Comparison of ENCODE assay signal across 7 cellular contexts in the genomic region with DNA sequence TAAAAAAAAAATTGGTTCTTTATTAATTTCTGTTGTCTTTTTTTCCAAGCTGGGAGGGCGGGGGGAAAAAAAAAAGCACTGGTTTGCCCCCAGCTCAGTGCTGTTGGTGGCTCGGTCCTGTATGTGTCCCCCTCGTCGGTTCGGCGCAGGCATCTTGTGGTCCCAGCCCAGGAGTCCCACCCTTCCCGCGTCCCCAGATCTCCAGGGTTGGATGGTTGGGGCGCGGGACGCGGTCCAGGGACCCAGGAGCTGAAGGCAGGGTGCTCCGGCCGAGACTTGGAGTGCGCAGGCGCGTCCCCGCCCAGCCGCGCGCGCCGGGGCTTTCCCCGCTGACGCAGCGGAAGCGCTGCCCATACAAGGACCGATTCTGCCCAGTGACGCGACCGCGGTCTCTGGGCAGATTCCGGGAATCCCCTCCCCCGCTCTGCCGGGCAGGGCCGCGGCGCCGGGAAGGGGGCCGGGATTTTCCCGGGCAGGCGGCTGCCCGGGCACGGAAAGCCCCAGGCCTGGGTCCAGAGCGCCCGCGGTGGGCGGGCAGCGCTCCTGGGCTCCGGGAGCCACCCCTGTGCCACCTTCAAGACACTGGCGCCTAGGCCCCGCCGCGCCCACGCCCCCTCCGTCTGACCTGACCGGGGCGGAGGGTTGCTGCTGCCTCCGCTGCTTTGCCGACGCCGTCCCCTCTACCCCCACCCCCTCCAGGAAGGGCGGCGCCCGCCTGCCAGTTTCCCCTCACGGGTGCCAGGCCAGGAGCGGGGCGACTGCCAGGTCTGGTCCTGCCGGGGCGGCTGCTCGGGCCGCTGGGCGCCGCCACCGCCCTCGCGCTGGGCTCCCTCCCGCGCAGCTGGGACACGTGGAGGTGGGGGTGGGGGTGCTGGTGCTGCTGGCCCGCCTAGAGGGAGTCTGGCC. TPM values are rescaled to one million over a fixed set of nuclear protein-coding genes. Genes with fewer than 3 reads are reported as not detected.
A peak's percentile ranks its signal among the peaks of the same experiment; 100 is the strongest.
DNase-seq lines count a peak whose midpoint lies in the region; ATAC-seq, FAIRE-seq and TF ChIP-seq lines count a peak whose summit lies in the region.

No MANE protein-coding gene starts in this region.

- peak; percentile 86 for FAIRE-seq in GM18507 (lab: Jason Lieb, UNC)

- no peaks in the 10 kb centered on the region for H3K9me3 Mint-ChIP-seq in activated CD4-positive, alpha-beta T cell treated with anti-CD3 and anti-CD28 coated beads, Interleukin-2, amount 10 ng/mL, durations not matched to agents 24 days and 14 days

- H3K27me3 ChIP-seq in colonic mucosa, result no peaks in the 10 kb centered on the region

- H3K36me3 Mint-ChIP-seq in activated CD4-positive, alpha-beta T cell treated with anti-CD3 and anti-CD28 coated beads, Interleukin-2, amount 10 ng/mL, durations not matched to agents 24 days and 14 days (ENCODE audit: low read depth), result peaks cover 29% of the 10 kb centered on the region

- TF ChIP-seq CTCF in colonic mucosa (IDR thresholded peaks at IDR 0.05), result no peak

- intact Hi-C loops in activated CD4-positive, alpha-beta T cell treated with anti-CD3 and anti-CD28 coated beads, Interleukin-2, amount 10 ng/mL, durations not matched to agents 24 days and 14 days (cut with micrococcal nuclease), result loop anchor here (2.0 to 5.0 kb wide), 2 partner anchors 71 to 363 kb away; partner anchors contain the start of gene TNPO2
- intact Hi-C loops in colonic mucosa (cut with DNase I), result no loop called here

- peak overlapping the region; percentile 90 for H3K4me3 ChIP-seq in colonic mucosa

- peak overlapping the region; percentile 96 for H3K4me3 Mint-ChIP-seq in activated CD4-positive, alpha-beta T cell treated with anti-CD3 and anti-CD28 coated beads, Interleukin-2, amount 10 ng/mL, durations not matched to agents 24 days and 14 days

- peak overlapping the region; percentile 97 for H3K27ac Mint-ChIP-seq in activated CD4-positive, alpha-beta T cell treated with anti-CD3 and anti-CD28 coated beads, Interleukin-2, amount 10 ng/mL, durations not matched to agents 24 days and 14 days

- no peaks in the 10 kb centered on the region for H3K27me3 Mint-ChIP-seq in activated CD4-positive, alpha-beta T cell treated with anti-CD3 and anti-CD28 coated beads, Interleukin-2, amount 10 ng/mL, durations not matched to agents 24 days and 14 days

- H3K27ac ChIP-seq in colonic mucosa, result peak overlapping the region; percentile 100

- H3K36me3 ChIP-seq in colonic mucosa, result no peaks in the 10 kb centered on the region

- peak overlapping the region; percentile 95 to 97 for H3K9ac ChIP-seq in colonic mucosa (ENCODE audit: low read depth in 2 of 2, low read length in 2 of 2)

- peaks cover 40% of the 10 kb centered on the region for H3K4me1 Mint-ChIP-seq in activated CD4-positive, alpha-beta T cell treated with anti-CD3 and anti-CD28 coated beads, Interleukin-2, amount 10 ng/mL, durations not matched to agents 24 days and 14 days

- H3K4me1 ChIP-seq in colonic mucosa, result peaks cover 16% of the 10 kb centered on the region

- DNase-seq in GM18507 (ENCODE audit: extremely low spot score, insufficient read length, low read depth) (peak; percentile 89), NCI-H446 treated with DMSO at 0.1 percent for 48 hours (lab: John Stamatoyannopoulos, UW) (peak; percentile 86), colonic mucosa (peak; percentile 95), left kidney (ENCODE audit: low read depth, low spot score) (peak; percentile 97)
- peak; percentile 98 for DNase-seq in activated CD4-positive, alpha-beta T cell treated with anti-CD3 and anti-CD28 coated beads, Interleukin-2, amount 10 ng/mL, durations not matched to agents 24 days and 14 days
- DNase-seq in stimulated activated CD4-positive, alpha-beta T cell treated with anti-CD3 and anti-CD28 coated beads, Interleukin-1b, Interleukin-23, amount 100 ng/mL, for 48 hours, result peak; percentile 93

- ATAC-seq in HG03196 (IDR thresholded peaks at IDR 0.05; ENCODE audit: unreplicated experiment), result peak; percentile 32

- H3K9me3 ChIP-seq in colonic mucosa, result no peaks in the 10 kb centered on the region

RNA-seq across cellular contexts. Expression of gene JUNB, which starts 2.3 kb away (rescaled TPM):
- 302 and 310 TPM in 2 replicates for total RNA-seq in activated CD4-positive, alpha-beta T cell treated with anti-CD3 and anti-CD28 coated beads, Interleukin-2, amount 10 ng/mL, durations not matched to agents 24 days and 14 days
- total RNA-seq in colonic mucosa, result 100 to 1,000 TPM; 113 to 173 TPM

RNA-seq across cellular contexts. Expression of gene PRDX2, which starts 8.1 kb away (rescaled TPM):
- 277 and 294 TPM in 2 replicates for total RNA-seq in activated CD4-positive, alpha-beta T cell treated with anti-CD3 and anti-CD28 coated beads, Interleukin-2, amount 10 ng/mL, durations not matched to agents 24 days and 14 days
- total RNA-seq in colonic mucosa, result 100 to 1,000 TPM; 347 to 417 TPM

RNA-seq across cellular contexts. Expression of gene THSD8, which starts 8.3 kb away (rescaled TPM):
- total RNA-seq in activated CD4-positive, alpha-beta T cell treated with anti-CD3 and anti-CD28 coated beads, Interleukin-2, amount 10 ng/mL, durations not matched to agents 24 days and 14 days, result 26.8 and 32.7 TPM in 2 replicates
- 10 to 100 TPM in 1 of 2 donors, 1 to 10 TPM in 1; 6.5 to 18.5 TPM for total RNA-seq in colonic mucosa

RNA-seq across cellular contexts. Expression of gene RNASEH2A, which starts 12.8 kb away (rescaled TPM):
- total RNA-seq in activated CD4-positive, alpha-beta T cell treated with anti-CD3 and anti-CD28 coated beads, Interleukin-2, amount 10 ng/mL, durations not matched to agents 24 days and 14 days, result 35.8 and 51.5 TPM in 2 replicates
- 10 to 100 TPM in 1 of 2 donors, 1 to 10 TPM in 1; 8.8 to 44.8 TPM for total RNA-seq in colonic mucosa

RNA-seq across cellular contexts. Expression of gene HOOK2, which starts 18.2 kb away (rescaled TPM):
- total RNA-seq in activated CD4-positive, alpha-beta T cell treated with anti-CD3 and anti-CD28 coated beads, Interleukin-2, amount 10 ng/mL, durations not matched to agents 24 days and 14 days, result 17.8 and 18.3 TPM in 2 replicates
- 10 to 100 TPM; 54.8 to 72.0 TPM for total RNA-seq in colonic mucosa

Comparison
In these comparisons a context has a peak if more than half of its experiments do, and no peak if none do; other contexts are left out.
1. Peak in every context shown above with its lines: DNase-seq, ATAC-seq, H3K4me3 ChIP-seq and H3K27ac ChIP-seq.